Comparison of ENCODE assay signal across 1 cellular context in the genomic region with DNA sequence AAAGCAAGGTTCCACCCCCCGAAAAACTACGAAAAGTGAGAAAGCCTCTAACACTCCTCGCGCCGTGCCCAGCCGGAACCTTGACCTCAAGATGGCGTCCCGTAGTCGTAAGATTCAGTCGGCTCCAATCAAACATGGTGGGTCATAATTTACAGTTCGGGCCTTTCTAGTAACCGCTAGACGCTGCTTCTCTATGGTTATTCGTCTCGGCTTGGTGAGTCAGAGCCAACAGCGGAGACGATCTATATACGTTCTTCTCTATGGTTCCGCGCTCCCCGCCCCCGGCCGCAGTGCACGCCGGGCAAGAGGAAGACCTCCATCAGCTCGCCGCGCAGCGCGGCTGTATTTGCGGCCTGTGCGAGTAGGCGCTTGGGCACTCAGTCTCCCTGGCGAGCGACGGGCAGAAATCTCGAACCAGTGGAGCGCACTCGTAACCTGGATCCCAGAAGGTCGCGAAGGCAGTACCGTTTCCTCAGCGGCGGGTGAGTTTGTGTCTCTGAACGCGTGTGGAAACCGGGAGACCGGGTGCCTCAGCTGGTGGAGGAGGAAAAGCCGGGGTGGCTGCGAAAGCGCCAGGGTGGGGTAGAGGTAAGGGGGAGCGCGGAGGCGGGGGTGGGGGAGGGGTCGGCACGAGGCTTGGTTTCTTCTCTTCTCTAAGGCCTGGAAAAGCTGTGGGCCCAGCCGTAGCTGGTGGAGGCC.
TF ChIP-seq lines count a peak whose summit lies in the region.

A gene (plus strand): TSS at position 311 of the 699 bp plus-strand sequence. CDS start 13,108 bp downstream, outside the sequence.

TF ChIP-seq in HepG2, 621 proteins besides CTCF, POLR2A, EP300 and RAD21 (continued from another document and continues in another):
- TF ChIP-seq, protein P1, sequence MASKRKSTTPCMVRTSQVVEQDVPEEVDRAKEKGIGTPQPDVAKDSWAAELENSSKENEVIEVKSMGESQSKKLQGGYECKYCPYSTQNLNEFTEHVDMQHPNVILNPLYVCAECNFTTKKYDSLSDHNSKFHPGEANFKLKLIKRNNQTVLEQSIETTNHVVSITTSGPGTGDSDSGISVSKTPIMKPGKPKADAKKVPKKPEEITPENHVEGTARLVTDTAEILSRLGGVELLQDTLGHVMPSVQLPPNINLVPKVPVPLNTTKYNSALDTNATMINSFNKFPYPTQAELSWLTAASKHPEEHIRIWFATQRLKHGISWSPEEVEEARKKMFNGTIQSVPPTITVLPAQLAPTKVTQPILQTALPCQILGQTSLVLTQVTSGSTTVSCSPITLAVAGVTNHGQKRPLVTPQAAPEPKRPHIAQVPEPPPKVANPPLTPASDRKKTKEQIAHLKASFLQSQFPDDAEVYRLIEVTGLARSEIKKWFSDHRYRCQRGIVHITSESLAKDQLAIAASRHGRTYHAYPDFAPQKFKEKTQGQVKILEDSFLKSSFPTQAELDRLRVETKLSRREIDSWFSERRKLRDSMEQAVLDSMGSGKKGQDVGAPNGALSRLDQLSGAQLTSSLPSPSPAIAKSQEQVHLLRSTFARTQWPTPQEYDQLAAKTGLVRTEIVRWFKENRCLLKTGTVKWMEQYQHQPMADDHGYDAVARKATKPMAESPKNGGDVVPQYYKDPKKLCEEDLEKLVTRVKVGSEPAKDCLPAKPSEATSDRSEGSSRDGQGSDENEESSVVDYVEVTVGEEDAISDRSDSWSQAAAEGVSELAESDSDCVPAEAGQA (IDR thresholded peaks at IDR 0.05; ENCODE audit: low read depth), result peak; percentile 97
- TF ChIP-seq, protein P1 (CRISPR knock-in tag; IDR thresholded peaks at IDR 0.05; ENCODE audit: borderline replicate concordance), result no peak
- TF ChIP-seq TAF15 (IDR thresholded peaks at IDR 0.05; ENCODE audit: low read depth, low read length, poor library complexity, severe bottlenecking), result peak; percentile 47
- no peak for TF ChIP-seq PTBP1 (IDR thresholded peaks at IDR 0.05; ENCODE audit: low read depth, low read length, poor library complexity, severe bottlenecking)
- TF ChIP-seq, protein P2, sequence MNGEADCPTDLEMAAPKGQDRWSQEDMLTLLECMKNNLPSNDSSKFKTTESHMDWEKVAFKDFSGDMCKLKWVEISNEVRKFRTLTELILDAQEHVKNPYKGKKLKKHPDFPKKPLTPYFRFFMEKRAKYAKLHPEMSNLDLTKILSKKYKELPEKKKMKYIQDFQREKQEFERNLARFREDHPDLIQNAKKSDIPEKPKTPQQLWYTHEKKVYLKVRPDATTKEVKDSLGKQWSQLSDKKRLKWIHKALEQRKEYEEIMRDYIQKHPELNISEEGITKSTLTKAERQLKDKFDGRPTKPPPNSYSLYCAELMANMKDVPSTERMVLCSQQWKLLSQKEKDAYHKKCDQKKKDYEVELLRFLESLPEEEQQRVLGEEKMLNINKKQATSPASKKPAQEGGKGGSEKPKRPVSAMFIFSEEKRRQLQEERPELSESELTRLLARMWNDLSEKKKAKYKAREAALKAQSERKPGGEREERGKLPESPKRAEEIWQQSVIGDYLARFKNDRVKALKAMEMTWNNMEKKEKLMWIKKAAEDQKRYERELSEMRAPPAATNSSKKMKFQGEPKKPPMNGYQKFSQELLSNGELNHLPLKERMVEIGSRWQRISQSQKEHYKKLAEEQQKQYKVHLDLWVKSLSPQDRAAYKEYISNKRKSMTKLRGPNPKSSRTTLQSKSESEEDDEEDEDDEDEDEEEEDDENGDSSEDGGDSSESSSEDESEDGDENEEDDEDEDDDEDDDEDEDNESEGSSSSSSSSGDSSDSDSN (CRISPR knock-in tag; IDR thresholded peaks at IDR 0.05), result peak; percentile 83
- no peak for TF ChIP-seq HNRNPK (IDR thresholded peaks at IDR 0.05; ENCODE audit: low read depth, low read length, poor library complexity, severe bottlenecking)
- TF ChIP-seq, protein P3, sequence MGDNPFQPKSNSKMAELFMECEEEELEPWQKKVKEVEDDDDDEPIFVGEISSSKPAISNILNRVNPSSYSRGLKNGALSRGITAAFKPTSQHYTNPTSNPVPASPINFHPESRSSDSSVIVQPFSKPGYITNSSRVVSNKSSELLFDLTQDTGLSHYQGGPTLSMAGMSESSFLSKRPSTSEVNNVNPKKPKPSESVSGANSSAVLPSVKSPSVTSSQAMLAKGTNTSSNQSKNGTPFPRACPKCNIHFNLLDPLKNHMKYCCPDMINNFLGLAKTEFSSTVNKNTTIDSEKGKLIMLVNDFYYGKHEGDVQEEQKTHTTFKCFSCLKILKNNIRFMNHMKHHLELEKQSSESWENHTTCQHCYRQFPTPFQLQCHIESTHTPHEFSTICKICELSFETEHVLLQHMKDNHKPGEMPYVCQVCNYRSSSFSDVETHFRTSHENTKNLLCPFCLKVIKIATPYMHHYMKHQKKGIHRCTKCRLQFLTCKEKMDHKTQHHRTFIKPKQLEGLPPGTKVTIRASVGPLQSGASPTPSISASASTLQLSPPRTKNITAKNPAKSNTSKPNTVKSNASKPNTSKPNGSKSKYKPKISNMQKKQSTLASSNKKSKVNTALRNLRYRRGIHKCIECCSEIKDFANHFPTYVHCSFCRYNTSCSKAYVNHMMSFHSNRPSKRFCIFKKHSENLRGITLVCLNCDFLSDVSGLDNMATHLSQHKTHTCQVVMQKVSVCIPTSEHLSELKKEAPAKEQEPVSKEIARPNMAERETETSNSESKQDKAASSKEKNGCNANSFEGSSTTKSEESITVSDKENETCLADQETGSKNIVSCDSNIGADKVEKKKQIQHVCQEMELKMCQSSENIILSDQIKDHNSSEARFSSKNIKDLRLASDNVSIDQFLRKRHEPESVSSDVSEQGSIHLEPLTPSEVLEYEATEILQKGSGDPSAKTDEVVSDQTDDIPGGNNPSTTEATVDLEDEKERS (CRISPR knock-in tag; IDR thresholded peaks at IDR 0.05), result peak; percentile 83; the same call in 1 of the 2 replicates
- TF ChIP-seq PAWR (CRISPR knock-in tag; IDR thresholded peaks at IDR 0.05; ENCODE audit: borderline replicate concordance), result no peak
- no peak for TF ChIP-seq ZNF10 (CRISPR knock-in tag; IDR thresholded peaks at IDR 0.05; ENCODE audit: borderline replicate concordance, low read depth)
- no peak for TF ChIP-seq ZNF556 (CRISPR knock-in tag; IDR thresholded peaks at IDR 0.05; ENCODE audit: borderline replicate concordance)
- TF ChIP-seq PCBP2 (optimal IDR thresholded peaks at IDR 0.05; ENCODE audit: low read depth, low read length, poor library complexity, severe bottlenecking), result no peak
- TF ChIP-seq HOXD1 (CRISPR knock-in tag; IDR thresholded peaks at IDR 0.05), result no peak
- TF ChIP-seq, protein P4, sequence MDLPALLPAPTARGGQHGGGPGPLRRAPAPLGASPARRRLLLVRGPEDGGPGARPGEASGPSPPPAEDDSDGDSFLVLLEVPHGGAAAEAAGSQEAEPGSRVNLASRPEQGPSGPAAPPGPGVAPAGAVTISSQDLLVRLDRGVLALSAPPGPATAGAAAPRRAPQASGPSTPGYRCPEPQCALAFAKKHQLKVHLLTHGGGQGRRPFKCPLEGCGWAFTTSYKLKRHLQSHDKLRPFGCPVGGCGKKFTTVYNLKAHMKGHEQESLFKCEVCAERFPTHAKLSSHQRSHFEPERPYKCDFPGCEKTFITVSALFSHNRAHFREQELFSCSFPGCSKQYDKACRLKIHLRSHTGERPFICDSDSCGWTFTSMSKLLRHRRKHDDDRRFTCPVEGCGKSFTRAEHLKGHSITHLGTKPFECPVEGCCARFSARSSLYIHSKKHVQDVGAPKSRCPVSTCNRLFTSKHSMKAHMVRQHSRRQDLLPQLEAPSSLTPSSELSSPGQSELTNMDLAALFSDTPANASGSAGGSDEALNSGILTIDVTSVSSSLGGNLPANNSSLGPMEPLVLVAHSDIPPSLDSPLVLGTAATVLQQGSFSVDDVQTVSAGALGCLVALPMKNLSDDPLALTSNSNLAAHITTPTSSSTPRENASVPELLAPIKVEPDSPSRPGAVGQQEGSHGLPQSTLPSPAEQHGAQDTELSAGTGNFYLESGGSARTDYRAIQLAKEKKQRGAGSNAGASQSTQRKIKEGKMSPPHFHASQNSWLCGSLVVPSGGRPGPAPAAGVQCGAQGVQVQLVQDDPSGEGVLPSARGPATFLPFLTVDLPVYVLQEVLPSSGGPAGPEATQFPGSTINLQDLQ (CRISPR knock-in tag; IDR thresholded peaks at IDR 0.05), result peak; percentile 83; the same call in 1 of the 2 replicates
- no peak for TF ChIP-seq CAMTA2 (CRISPR knock-in tag; IDR thresholded peaks at IDR 0.05; ENCODE audit: borderline replicate concordance)
- peak; percentile 90 for TF ChIP-seq MEF2D (CRISPR knock-in tag; IDR thresholded peaks at IDR 0.05)
- TF ChIP-seq, protein P5, sequence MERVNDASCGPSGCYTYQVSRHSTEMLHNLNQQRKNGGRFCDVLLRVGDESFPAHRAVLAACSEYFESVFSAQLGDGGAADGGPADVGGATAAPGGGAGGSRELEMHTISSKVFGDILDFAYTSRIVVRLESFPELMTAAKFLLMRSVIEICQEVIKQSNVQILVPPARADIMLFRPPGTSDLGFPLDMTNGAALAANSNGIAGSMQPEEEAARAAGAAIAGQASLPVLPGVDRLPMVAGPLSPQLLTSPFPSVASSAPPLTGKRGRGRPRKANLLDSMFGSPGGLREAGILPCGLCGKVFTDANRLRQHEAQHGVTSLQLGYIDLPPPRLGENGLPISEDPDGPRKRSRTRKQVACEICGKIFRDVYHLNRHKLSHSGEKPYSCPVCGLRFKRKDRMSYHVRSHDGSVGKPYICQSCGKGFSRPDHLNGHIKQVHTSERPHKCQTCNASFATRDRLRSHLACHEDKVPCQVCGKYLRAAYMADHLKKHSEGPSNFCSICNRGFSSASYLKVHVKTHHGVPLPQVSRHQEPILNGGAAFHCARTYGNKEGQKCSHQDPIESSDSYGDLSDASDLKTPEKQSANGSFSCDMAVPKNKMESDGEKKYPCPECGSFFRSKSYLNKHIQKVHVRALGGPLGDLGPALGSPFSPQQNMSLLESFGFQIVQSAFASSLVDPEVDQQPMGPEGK (CRISPR knock-in tag; IDR thresholded peaks at IDR 0.05), result peak; percentile 75
- no peak for TF ChIP-seq ZNF251 (CRISPR knock-in tag; IDR thresholded peaks at IDR 0.05)
- TF ChIP-seq, protein P6, sequence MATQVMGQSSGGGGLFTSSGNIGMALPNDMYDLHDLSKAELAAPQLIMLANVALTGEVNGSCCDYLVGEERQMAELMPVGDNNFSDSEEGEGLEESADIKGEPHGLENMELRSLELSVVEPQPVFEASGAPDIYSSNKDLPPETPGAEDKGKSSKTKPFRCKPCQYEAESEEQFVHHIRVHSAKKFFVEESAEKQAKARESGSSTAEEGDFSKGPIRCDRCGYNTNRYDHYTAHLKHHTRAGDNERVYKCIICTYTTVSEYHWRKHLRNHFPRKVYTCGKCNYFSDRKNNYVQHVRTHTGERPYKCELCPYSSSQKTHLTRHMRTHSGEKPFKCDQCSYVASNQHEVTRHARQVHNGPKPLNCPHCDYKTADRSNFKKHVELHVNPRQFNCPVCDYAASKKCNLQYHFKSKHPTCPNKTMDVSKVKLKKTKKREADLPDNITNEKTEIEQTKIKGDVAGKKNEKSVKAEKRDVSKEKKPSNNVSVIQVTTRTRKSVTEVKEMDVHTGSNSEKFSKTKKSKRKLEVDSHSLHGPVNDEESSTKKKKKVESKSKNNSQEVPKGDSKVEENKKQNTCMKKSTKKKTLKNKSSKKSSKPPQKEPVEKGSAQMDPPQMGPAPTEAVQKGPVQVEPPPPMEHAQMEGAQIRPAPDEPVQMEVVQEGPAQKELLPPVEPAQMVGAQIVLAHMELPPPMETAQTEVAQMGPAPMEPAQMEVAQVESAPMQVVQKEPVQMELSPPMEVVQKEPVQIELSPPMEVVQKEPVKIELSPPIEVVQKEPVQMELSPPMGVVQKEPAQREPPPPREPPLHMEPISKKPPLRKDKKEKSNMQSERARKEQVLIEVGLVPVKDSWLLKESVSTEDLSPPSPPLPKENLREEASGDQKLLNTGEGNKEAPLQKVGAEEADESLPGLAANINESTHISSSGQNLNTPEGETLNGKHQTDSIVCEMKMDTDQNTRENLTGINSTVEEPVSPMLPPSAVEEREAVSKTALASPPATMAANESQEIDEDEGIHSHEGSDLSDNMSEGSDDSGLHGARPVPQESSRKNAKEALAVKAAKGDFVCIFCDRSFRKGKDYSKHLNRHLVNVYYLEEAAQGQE (IDR thresholded peaks at IDR 0.05; ENCODE audit: borderline replicate concordance in 1 of 2, low read depth in 1 of 2, low read length in 2 of 2), result no peak
- TF ChIP-seq, protein P7, sequence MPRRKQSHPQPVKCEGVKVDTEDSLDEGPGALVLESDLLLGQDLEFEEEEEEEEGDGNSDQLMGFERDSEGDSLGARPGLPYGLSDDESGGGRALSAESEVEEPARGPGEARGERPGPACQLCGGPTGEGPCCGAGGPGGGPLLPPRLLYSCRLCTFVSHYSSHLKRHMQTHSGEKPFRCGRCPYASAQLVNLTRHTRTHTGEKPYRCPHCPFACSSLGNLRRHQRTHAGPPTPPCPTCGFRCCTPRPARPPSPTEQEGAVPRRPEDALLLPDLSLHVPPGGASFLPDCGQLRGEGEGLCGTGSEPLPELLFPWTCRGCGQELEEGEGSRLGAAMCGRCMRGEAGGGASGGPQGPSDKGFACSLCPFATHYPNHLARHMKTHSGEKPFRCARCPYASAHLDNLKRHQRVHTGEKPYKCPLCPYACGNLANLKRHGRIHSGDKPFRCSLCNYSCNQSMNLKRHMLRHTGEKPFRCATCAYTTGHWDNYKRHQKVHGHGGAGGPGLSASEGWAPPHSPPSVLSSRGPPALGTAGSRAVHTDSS (CRISPR knock-in tag; conservative IDR thresholded peaks at IDR 0.05), result no peak
- no peak for TF ChIP-seq NKX3-1 (CRISPR knock-in tag; IDR thresholded peaks at IDR 0.05)
- no peak for TF ChIP-seq ZNF530 (CRISPR knock-in tag; IDR thresholded peaks at IDR 0.05; ENCODE audit: low read depth)
- peak; percentile 57; the same call in 1 of the 2 replicates for TF ChIP-seq ZNF160 (CRISPR knock-in tag; IDR thresholded peaks at IDR 0.05)
- TF ChIP-seq THYN1 (CRISPR knock-in tag; IDR thresholded peaks at IDR 0.05; ENCODE audit: borderline replicate concordance, low read depth), result no peak
- no peak for TF ChIP-seq SMYD3 (CRISPR knock-in tag; IDR thresholded peaks at IDR 0.05)
- no peak for TF ChIP-seq ZSCAN30 (CRISPR knock-in tag; IDR thresholded peaks at IDR 0.05)
- no peak for TF ChIP-seq ZNF17 (CRISPR knock-in tag; IDR thresholded peaks at IDR 0.05)
- peak; percentile 72; the same call in 1 of the 2 replicates for TF ChIP-seq GATA4 (IDR thresholded peaks at IDR 0.05; ENCODE audit: borderline replicate concordance, low read depth)
- TF ChIP-seq JUND (CRISPR knock-in tag; IDR thresholded peaks at IDR 0.05), result peak; percentile 89; the same call in 1 of the 2 replicates
- TF ChIP-seq KMT2B (CRISPR knock-in tag; IDR thresholded peaks at IDR 0.05), result peak; percentile 95
- TF ChIP-seq ZNF101 (CRISPR knock-in tag; IDR thresholded peaks at IDR 0.05; ENCODE audit: borderline replicate concordance, low read depth), result no peak
- TF ChIP-seq SPEN (CRISPR knock-in tag; IDR thresholded peaks at IDR 0.05; ENCODE audit: low read depth), result peak; percentile 86
